ENCODE assay signal across 12 cellular contexts in genomic region chr1:160639652-160640051, GRCh38. TPM values are rescaled to one million over a fixed set of nuclear protein-coding genes. Genes with fewer than 3 reads are reported as not detected.
A peak's percentile ranks its signal among the peaks of the same experiment; 100 is the strongest.
DNase-seq lines count a peak whose midpoint lies in the region; ATAC-seq and TF ChIP-seq lines count a peak whose summit lies in the region.
"Had no signal": no experiment of that assay in that cellular context is flagged by ENCODE, and none has a peak within 500 bp of the region (broad histone marks: within the 10 kb centered on the region; RNA-seq: fewer than 3 reads in every experiment).

No MANE protein-coding gene starts in this region.

- peaks cover 79% of the 10 kb centered on the region for H3K4me1 Mint-ChIP-seq in activated naive CD4-positive, alpha-beta T cell treated with anti-CD3 and anti-CD28 coated beads for 36 hours (ENCODE audit: low read depth)
- peaks cover 82% of the 10 kb centered on the region for H3K4me1 Mint-ChIP-seq in central memory CD8-positive, alpha-beta T cell
- H3K4me1 Mint-ChIP-seq in stimulated activated effector memory CD8-positive, alpha-beta T cell treated with anti-CD3 and anti-CD28 coated beads, Interleukin-12 subunit alpha, Interleukin-12 subunit beta, amount 100 ng/mL, for 72 hours = peaks cover 73% of the 10 kb centered on the region

- TF ChIP-seq POLR2A in NB4 (IDR thresholded peaks at IDR 0.05; ENCODE audit: extremely low read depth, insufficient read length) = no peak

- no peaks in the 10 kb centered on the region for H3K9me3 Mint-ChIP-seq in activated naive CD4-positive, alpha-beta T cell treated with anti-CD3 and anti-CD28 coated beads for 36 hours
- no peaks in the 10 kb centered on the region for H3K9me3 Mint-ChIP-seq in central memory CD8-positive, alpha-beta T cell
- H3K9me3 Mint-ChIP-seq in stimulated activated effector memory CD8-positive, alpha-beta T cell treated with anti-CD3 and anti-CD28 coated beads, Interleukin-12 subunit alpha, Interleukin-12 subunit beta, amount 100 ng/mL, for 72 hours = no peaks in the 10 kb centered on the region

- no peak overlapping the region for H3K4me3 ChIP-seq in NB4 (ENCODE audit: low read depth, low read length)
- H3K4me3 ChIP-seq: breast epithelium, left lung, vagina had no signal

- H3K27ac Mint-ChIP-seq in activated naive CD4-positive, alpha-beta T cell treated with anti-CD3 and anti-CD28 coated beads for 36 hours = peak overlapping the region; percentile 95
- H3K27ac Mint-ChIP-seq in central memory CD8-positive, alpha-beta T cell (ENCODE audit: low read depth) = peak overlapping the region; percentile 87
- peak overlapping the region; percentile 98 for H3K27ac Mint-ChIP-seq in stimulated activated effector memory CD8-positive, alpha-beta T cell treated with anti-CD3 and anti-CD28 coated beads, Interleukin-12 subunit alpha, Interleukin-12 subunit beta, amount 100 ng/mL, for 72 hours

- ATAC-seq in central memory CD8-positive, alpha-beta T cell (replicated peaks; ENCODE audit: extremely low read depth, poor library complexity, severe bottlenecking) = no peak
- ATAC-seq in stimulated activated effector memory CD8-positive, alpha-beta T cell treated with anti-CD3 and anti-CD28 coated beads, Interleukin-12 subunit alpha, Interleukin-12 subunit beta, amount 100 ng/mL, for 72 hours = no peak
- ATAC-seq in HG03139 (IDR thresholded peaks at IDR 0.05; ENCODE audit: unreplicated experiment) = no peak
- ATAC-seq: left lung had no signal

- no peak for DNase-seq in activated naive CD4-positive, alpha-beta T cell treated with anti-CD3 and anti-CD28 coated beads for 36 hours
- no peak for DNase-seq in activated naive CD4-positive, alpha-beta T cell treated with anti-CD3 and anti-CD28 coated beads, Interleukin-2, amount 50 U/mL, for 16 hours
- DNase-seq in NB4 (ENCODE audit: low read depth) (peak; percentile 31), cerebellar nuclear complex (lab: John Stamatoyannopoulos, UW) (no peak), COLO829 (ENCODE audit: low spot score) (no peak)
- no peak for DNase-seq in central memory CD8-positive, alpha-beta T cell (ENCODE audit: low spot score in 2 of 2)
- DNase-seq in stimulated activated effector memory CD8-positive, alpha-beta T cell treated with anti-CD3 and anti-CD28 coated beads, Interleukin-12 subunit alpha, Interleukin-12 subunit beta, amount 100 ng/mL, for 72 hours (ENCODE audit: low spot score in 2 of 2) = no peak
- DNase-seq: BE2C, left lung had no signal

- TF ChIP-seq CTCF in NB4 (IDR thresholded peaks at IDR 0.05; ENCODE audit: low read depth, low read length) = no peak

- CTCF ChIA-PET in activated naive CD4-positive, alpha-beta T cell treated with anti-CD3 and anti-CD28 coated beads for 36 hours (lab: Charles Lee) = interaction anchor here (0.8 to 2.0 kb wide), 7 partner anchors 10 to 128 kb away, joined by 3 to 18 read pairs (median 5); no protein-coding TSS in a partner anchor

- H3K27me3 Mint-ChIP-seq in activated naive CD4-positive, alpha-beta T cell treated with anti-CD3 and anti-CD28 coated beads for 36 hours (ENCODE audit: low read depth) = no peaks in the 10 kb centered on the region
- H3K27me3 Mint-ChIP-seq in central memory CD8-positive, alpha-beta T cell = no peaks in the 10 kb centered on the region

- intact Hi-C loops in activated naive CD4-positive, alpha-beta T cell treated with anti-CD3 and anti-CD28 coated beads for 36 hours (cut with micrococcal nuclease) = no loop called here

- H3K36me3 Mint-ChIP-seq in activated naive CD4-positive, alpha-beta T cell treated with anti-CD3 and anti-CD28 coated beads for 36 hours (ENCODE audit: low read depth) = peaks cover 91% of the 10 kb centered on the region
- peaks cover 25% of the 10 kb centered on the region for H3K36me3 Mint-ChIP-seq in central memory CD8-positive, alpha-beta T cell (ENCODE audit: insufficient read depth)
- H3K36me3 Mint-ChIP-seq in stimulated activated effector memory CD8-positive, alpha-beta T cell treated with anti-CD3 and anti-CD28 coated beads, Interleukin-12 subunit alpha, Interleukin-12 subunit beta, amount 100 ng/mL, for 72 hours = peaks cover 100% of the 10 kb centered on the region

- H3K4me3 Mint-ChIP-seq in activated naive CD4-positive, alpha-beta T cell treated with anti-CD3 and anti-CD28 coated beads for 36 hours = peak overlapping the region; percentile 66
- H3K4me3 Mint-ChIP-seq in central memory CD8-positive, alpha-beta T cell = peak overlapping the region; percentile 67
- peak overlapping the region; percentile 76 for H3K4me3 Mint-ChIP-seq in stimulated activated effector memory CD8-positive, alpha-beta T cell treated with anti-CD3 and anti-CD28 coated beads, Interleukin-12 subunit alpha, Interleukin-12 subunit beta, amount 100 ng/mL, for 72 hours

RNA-seq across cellular contexts. Expression of gene SLAMF1, which starts 7.2 kb away (rescaled TPM):
- total RNA-seq in activated naive CD4-positive, alpha-beta T cell treated with anti-CD3 and anti-CD28 coated beads for 36 hours = 100 to 1,000 TPM; 101 to 112 TPM
